Comparison of ENCODE assay signal across 24 cellular contexts in the genomic region with DNA sequence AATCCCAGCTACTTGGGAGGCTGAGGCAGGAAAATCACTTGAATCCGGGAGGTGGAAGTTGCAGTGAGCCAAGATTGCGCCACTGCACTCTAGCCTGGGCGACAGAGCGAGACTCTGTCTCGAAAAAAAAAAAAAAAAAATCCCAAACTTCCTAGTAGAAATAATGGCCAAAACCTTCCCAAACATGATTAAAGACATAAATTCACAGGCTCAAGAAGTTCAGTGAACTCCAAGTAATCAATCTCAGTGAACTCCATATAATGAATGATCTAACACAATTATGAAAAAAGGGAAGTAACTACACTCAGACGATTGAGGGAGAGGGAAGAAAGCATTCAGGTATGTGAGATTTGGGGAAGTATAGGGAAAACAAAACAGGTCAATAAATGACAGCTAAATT.
"Had no signal": no experiment of that assay in that cellular context is flagged by ENCODE, and none has a peak within 500 bp of the region (broad histone marks: within the 10 kb centered on the region; RNA-seq: fewer than 3 reads in every experiment).

No MANE protein-coding gene starts in this region.

- ATAC-seq: foreskin keratinocyte; left cardiac atrium; lower lobe of right lung; stimulated activated naive B cell treated with anti-CD40 and anti-IgM and Interleukin-4, amounts not matched to agents 10 μg/mL and 1 μg/mL and 100 μg/mL, for 72 hours; stimulated activated naive CD8-positive, alpha-beta T cell treated with anti-CD3 and anti-CD28 coated beads, Interleukin-15, amount 100 ng/mL, for 72 hours had no signal

- H3K4me1 ChIP-seq: colonic mucosa, foreskin keratinocyte, lower lobe of right lung, parathyroid adenoma, right atrium auricular region, sigmoid colon had no signal

- H3K27ac ChIP-seq: colonic mucosa, foreskin keratinocyte, left ventricle myocardium inferior, lower lobe of right lung, parathyroid adenoma, right atrium auricular region, sigmoid colon, skin epidermis, thoracic aorta had no signal

- H3K4me3 Mint-ChIP-seq: endodermal cell; immature natural killer cell; nephron; stimulated activated naive B cell treated with anti-CD40 and anti-IgM and Interleukin-4, amounts not matched to agents 10 μg/mL and 1 μg/mL and 100 μg/mL, for 72 hours; stimulated activated naive CD8-positive, alpha-beta T cell treated with anti-CD3 and anti-CD28 coated beads, Interleukin-15, amount 100 ng/mL, for 72 hours had no signal

- H3K9ac ChIP-seq: parathyroid adenoma had no signal

- DNase-seq: colonic mucosa; dermis blood vessel endothelial cell; endodermal cell; erythroblast; foreskin keratinocyte; immature natural killer cell; left cardiac atrium; left ventricle myocardium inferior; lower lobe of right lung; mesendoderm; naive B cell; sigmoid colon; stimulated activated CD4-positive, alpha-beta T cell treated with anti-CD3 and anti-CD28 coated beads, Interleukin-2, amount 100 ng/mL, for 24 hours; stimulated activated CD4-positive, alpha-beta T cell treated with anti-CD3 and anti-CD28 coated beads, Interleukin-4, amount 100 ng/mL, for 4 hours; stimulated activated naive B cell treated with anti-CD40 and anti-IgM and Interleukin-4, amounts not matched to agents 10 μg/mL and 1 μg/mL and 100 μg/mL, for 72 hours; stimulated activated naive CD8-positive, alpha-beta T cell treated with anti-CD3 and anti-CD28 coated beads, Interleukin-15, amount 100 ng/mL, for 72 hours; trophoblast cell had no signal

- FAIRE-seq: endothelial cell of umbilical vein, keratinocyte had no signal

- H3K9me3 Mint-ChIP-seq: immature natural killer cell; naive B cell; stimulated activated naive CD8-positive, alpha-beta T cell treated with anti-CD3 and anti-CD28 coated beads, Interleukin-15, amount 100 ng/mL, for 72 hours had no signal

- H3K9me3 ChIP-seq: colonic mucosa, left ventricle myocardium inferior, lower lobe of right lung, right atrium auricular region, sigmoid colon, thoracic aorta had no signal

- H3K36me3 ChIP-seq: colonic mucosa, lower lobe of right lung, right atrium auricular region, thoracic aorta had no signal

- H3K27me3 Mint-ChIP-seq: naive B cell; stimulated activated naive B cell treated with anti-CD40 and anti-IgM and Interleukin-4, amounts not matched to agents 10 μg/mL and 1 μg/mL and 100 μg/mL, for 72 hours; stimulated activated naive CD8-positive, alpha-beta T cell treated with anti-CD3 and anti-CD28 coated beads, Interleukin-15, amount 100 ng/mL, for 72 hours had no signal

- H2AFZ ChIP-seq: parathyroid adenoma had no signal

- H3K79me2 ChIP-seq: parathyroid adenoma had no signal

- H3K27ac Mint-ChIP-seq: endodermal cell; immature natural killer cell; nephron; stimulated activated naive B cell treated with anti-CD40 and anti-IgM and Interleukin-4, amounts not matched to agents 10 μg/mL and 1 μg/mL and 100 μg/mL, for 72 hours; stimulated activated naive CD8-positive, alpha-beta T cell treated with anti-CD3 and anti-CD28 coated beads, Interleukin-15, amount 100 ng/mL, for 72 hours had no signal

- H3K27me3 ChIP-seq: colonic mucosa, foreskin keratinocyte, right atrium auricular region, sigmoid colon had no signal

- H3K4me3 ChIP-seq: colonic mucosa, left ventricle myocardium inferior, lower lobe of right lung, right atrium auricular region, sigmoid colon, skin epidermis, thoracic aorta had no signal
